10 cellular contexts compared by ENCODE assay signal in the genomic region with DNA sequence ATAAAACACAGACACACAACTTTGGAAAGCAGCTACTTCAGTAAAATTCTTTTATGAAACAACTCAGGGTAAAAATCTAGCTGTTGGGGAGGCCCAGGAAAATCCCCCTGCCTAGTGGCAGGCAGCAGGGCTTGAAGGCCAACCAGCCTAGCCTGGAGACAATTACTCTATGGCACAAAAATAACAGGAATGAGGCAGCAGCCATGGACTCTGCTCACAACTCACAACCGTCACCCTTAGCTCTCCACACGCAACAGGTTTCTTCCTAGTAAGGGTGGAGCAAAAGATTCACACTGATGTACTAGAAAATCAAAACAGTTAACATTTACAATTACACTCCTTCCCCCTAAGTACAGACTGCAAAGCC. TPM values are rescaled to one million over a fixed set of nuclear protein-coding genes. Genes with fewer than 3 reads are reported as not detected.
A peak's percentile ranks its signal among the peaks of the same experiment; 100 is the strongest.
DNase-seq lines count a peak whose midpoint lies in the region; ATAC-seq and TF ChIP-seq lines count a peak whose summit lies in the region.
"Had no signal": no experiment of that assay in that cellular context is flagged by ENCODE, and none has a peak within 500 bp of the region (broad histone marks: within the 10 kb centered on the region; RNA-seq: fewer than 3 reads in every experiment).

No MANE protein-coding gene starts in this region.

- no peaks in the 10 kb centered on the region for H3K9me3 Mint-ChIP-seq in activated T-cell treated with anti-CD3 and anti-CD28 coated beads, Interleukin-2, amount 50 U/mL, for 24 hours
- no peaks in the 10 kb centered on the region for H3K9me3 Mint-ChIP-seq in central memory CD8-positive, alpha-beta T cell

- peaks cover 10 to 17% of the 10 kb centered on the region in 2 donors for H3K36me3 ChIP-seq in mucosa of rectum (ENCODE audit: control insufficient read depth in 2 of 2, insufficient read depth in 2 of 2, low read length in 2 of 2)
- peaks cover 8% of the 10 kb centered on the region for H3K36me3 ChIP-seq in thoracic aorta

- peak overlapping the region in 1 of 2 donors; percentile 14 for H3K4me3 ChIP-seq in mucosa of rectum (ENCODE audit: low read length in 2 of 2)
- peak overlapping the region; percentile 89 for H3K4me3 ChIP-seq in thoracic aorta

- H3K27me3 Mint-ChIP-seq in activated T-cell treated with anti-CD3 and anti-CD28 coated beads, Interleukin-2, amount 50 U/mL, for 24 hours = no peaks in the 10 kb centered on the region
- H3K27me3 Mint-ChIP-seq in central memory CD8-positive, alpha-beta T cell = no peaks in the 10 kb centered on the region

- H3K27me3 ChIP-seq in mucosa of rectum (ENCODE audit: control insufficient read depth in 2 of 2, insufficient read depth in 2 of 2, low read length in 2 of 2) (no peaks in the 10 kb centered on the region), thoracic aorta (replicated peaks; ENCODE audit: insufficient read depth) (no peaks in the 10 kb centered on the region)

- peaks cover 46% of the 10 kb centered on the region for H3K36me3 Mint-ChIP-seq in activated T-cell treated with anti-CD3 and anti-CD28 coated beads, Interleukin-2, amount 50 U/mL, for 24 hours (ENCODE audit: low read depth)
- peaks cover 38% of the 10 kb centered on the region for H3K36me3 Mint-ChIP-seq in central memory CD8-positive, alpha-beta T cell (ENCODE audit: insufficient read depth)

- peaks cover 80% of the 10 kb centered on the region for H3K4me1 Mint-ChIP-seq in activated T-cell treated with anti-CD3 and anti-CD28 coated beads, Interleukin-2, amount 50 U/mL, for 24 hours (ENCODE audit: low read depth)
- peaks cover 40% of the 10 kb centered on the region for H3K4me1 Mint-ChIP-seq in central memory CD8-positive, alpha-beta T cell

- ATAC-seq in central memory CD8-positive, alpha-beta T cell (replicated peaks; ENCODE audit: extremely low read depth, poor library complexity, severe bottlenecking) = no peak
- ATAC-seq in thoracic aorta (ENCODE audit: insufficient number of reproducible peaks, low FRiP score, low read depth) (peak; percentile 17), HG03025 (IDR thresholded peaks at IDR 0.05; ENCODE audit: low FRiP score, unreplicated experiment) (no peak), GM18505 (IDR thresholded peaks at IDR 0.05; ENCODE audit: unreplicated experiment) (no peak)

- H3K4me1 ChIP-seq in mucosa of rectum (ENCODE audit: control insufficient read depth in 2 of 2, insufficient read depth in 2 of 2, low read length in 2 of 2) = peaks cover 39 to 41% of the 10 kb centered on the region in 2 donors
- H3K4me1 ChIP-seq in thoracic aorta (ENCODE audit: control insufficient read depth in 1 of 2, low read depth in 2 of 2) = peaks cover 20 to 61% of the 10 kb centered on the region in 2 donors

- H3K27ac ChIP-seq in mucosa of rectum (ENCODE audit: low read depth in 2 of 2, low read length in 2 of 2) (peak overlapping the region; percentile 90 to 94), thoracic aorta (peak overlapping the region; percentile 83 to 95)

- H3K27ac Mint-ChIP-seq in activated T-cell treated with anti-CD3 and anti-CD28 coated beads, Interleukin-2, amount 50 U/mL, for 24 hours = peak overlapping the region; percentile 71
- peak overlapping the region; percentile 65 for H3K27ac Mint-ChIP-seq in central memory CD8-positive, alpha-beta T cell (ENCODE audit: low read depth)

- no peak for DNase-seq in activated T-cell treated with anti-CD3 and anti-CD28 coated beads, Interleukin-2, amount 50 U/mL, for 24 hours
- no peak for DNase-seq in activated T-cell treated with anti-CD3 and anti-CD28 coated beads for 4 hours
- DNase-seq in central memory CD8-positive, alpha-beta T cell (ENCODE audit: low spot score in 2 of 2) = no peak
- no peak for DNase-seq in thoracic aorta (ENCODE audit: low spot score)
- no peak for DNase-seq in OCI-M1 (lab: John Stamatoyannopoulos, UW)
- DNase-seq: activated T-cell treated with anti-CD3 and anti-CD28 coated beads, Interleukin-2, amount 50 U/mL, for 48 hours; NCI-H2227 treated with DMSO at 0.1 percent for 48 hours had no signal

- no peak for TF ChIP-seq CTCF in thoracic aorta (IDR thresholded peaks at IDR 0.05)

- H3K9me3 ChIP-seq in mucosa of rectum (ENCODE audit: control insufficient read depth in 2 of 2, low read length in 2 of 2) (no peaks in the 10 kb centered on the region), thoracic aorta (no peaks in the 10 kb centered on the region)

- no peak for TF ChIP-seq POLR2A in GM18505 (IDR thresholded peaks at IDR 0.05; ENCODE audit: borderline replicate concordance, extremely low read depth, insufficient read depth, insufficient read length)

- peak overlapping the region in 1 of 2 donors; percentile 91 for H3K9ac ChIP-seq in mucosa of rectum (ENCODE audit: low read depth in 1 of 2, low read length in 2 of 2)

- no peak overlapping the region for H3K4me3 Mint-ChIP-seq in activated T-cell treated with anti-CD3 and anti-CD28 coated beads, Interleukin-2, amount 50 U/mL, for 24 hours
- no peak overlapping the region for H3K4me3 Mint-ChIP-seq in central memory CD8-positive, alpha-beta T cell

RNA-seq across cellular contexts. Expression of a gene that starts 0.5 kb away (rescaled TPM):
- 10 to 100 TPM; 21.2 to 62.1 TPM for total RNA-seq in thoracic aorta
